In the genomic region with DNA sequence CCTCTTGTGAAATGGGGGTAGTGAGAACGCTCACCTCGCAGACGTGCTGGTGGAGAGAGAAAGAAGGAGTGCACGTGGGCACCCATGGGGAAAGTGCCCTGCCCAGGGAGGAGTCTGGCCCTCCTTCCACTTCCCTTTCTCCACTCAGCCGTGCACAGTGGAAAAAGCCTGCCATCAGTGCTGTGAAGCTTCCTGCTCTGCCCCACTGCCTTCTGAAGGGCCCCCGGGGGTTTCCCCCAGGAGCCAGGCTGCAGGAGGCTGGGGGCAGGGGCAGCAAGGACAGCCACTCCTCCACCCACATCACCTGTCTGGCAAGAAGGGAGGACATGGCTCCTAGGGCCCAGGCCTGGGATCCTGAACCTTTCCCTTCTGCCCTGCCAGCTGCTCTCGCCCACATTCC, we compare ENCODE assay signal across 8 cellular contexts. TPM values are rescaled to one million over a fixed set of nuclear protein-coding genes. Genes with fewer than 3 reads are reported as not detected.
DNase-seq lines count a peak whose midpoint lies in the region; ATAC-seq, FAIRE-seq and TF ChIP-seq lines count a peak whose summit lies in the region.

No MANE protein-coding gene starts in this region.

- H3K36me3 Mint-ChIP-seq in activated T-helper 2 cell treated with anti-CD3 and anti-CD28 coated beads, Interferon-gamma antibody, Interleukin-2, Interleukin-4, amounts not matched to agents 10 μg/mL and 5 μg/mL and 100 μg/mL, durations not matched to agents 14 hours and 24 hours and 36 hours (ENCODE audit: low read depth): no peaks in the 10 kb centered on the region

- H3K27me3 Mint-ChIP-seq in activated T-helper 2 cell treated with anti-CD3 and anti-CD28 coated beads, Interferon-gamma antibody, Interleukin-2, Interleukin-4, amounts not matched to agents 10 μg/mL and 5 μg/mL and 100 μg/mL, durations not matched to agents 14 hours and 24 hours and 36 hours (ENCODE audit: low read depth): peaks cover 10% of the 10 kb centered on the region

- TF ChIP-seq CTCF in kidney (IDR thresholded peaks at IDR 0.05; ENCODE audit: borderline replicate concordance, extremely low read depth, insufficient read depth): no peak
- no peak for TF ChIP-seq CTCF in WERI-Rb-1 (IDR thresholded peaks at IDR 0.05; ENCODE audit: low read depth, low read length)
- TF ChIP-seq CTCF in ascending aorta (IDR thresholded peaks at IDR 0.05): no peak
- no peak for TF ChIP-seq CTCF in esophagus squamous epithelium (IDR thresholded peaks at IDR 0.05)

- intact Hi-C loops in kidney (cut with DNase I) (no loop called here), ascending aorta (cut with DNase I) (loop anchor here (10.0 kb wide), 1 partner anchor 862 kb away; the partner anchor contains the start of gene SLC35C1), esophagus squamous epithelium (cut with DNase I) (no loop called here)
- intact Hi-C loops in activated T-helper 2 cell treated with anti-CD3 and anti-CD28 coated beads, Interferon-gamma antibody, Interleukin-2, Interleukin-4, amounts not matched to agents 10 μg/mL and 5 μg/mL and 100 μg/mL, durations not matched to agents 14 hours and 24 hours and 36 hours (cut with micrococcal nuclease): no loop called here

- H3K36me3 ChIP-seq in kidney (ENCODE audit: control insufficient read depth in 1 of 2, insufficient read depth in 2 of 2, low read length in 2 of 2) (no peaks in the 10 kb centered on the region), WERI-Rb-1 (peaks cover 79% of the 10 kb centered on the region), ascending aorta (no peaks in the 10 kb centered on the region), esophagus squamous epithelium (peaks cover 0 to 9% (median 0%) of the 10 kb centered on the region in 3 donors)

- H3K4me1 ChIP-seq in kidney (ENCODE audit: control insufficient read depth in 1 of 2, insufficient read depth in 1 of 2, low read depth in 1 of 2, low read length in 2 of 2) (peaks cover 9 to 25% of the 10 kb centered on the region in 2 donors), ascending aorta (peaks cover 0 to 3% of the 10 kb centered on the region in 2 donors), esophagus squamous epithelium (peaks cover 9 to 88% (median 12%) of the 10 kb centered on the region in 3 donors)

- H3K9me3 ChIP-seq in kidney (ENCODE audit: control insufficient read depth in 1 of 2, low read length in 2 of 2) (no peaks in the 10 kb centered on the region), WERI-Rb-1 (ENCODE audit: severe bottlenecking) (no peaks in the 10 kb centered on the region), ascending aorta (no peaks in the 10 kb centered on the region), esophagus squamous epithelium (no peaks in the 10 kb centered on the region)

- no peak for FAIRE-seq in kidney (lab: Jason Lieb, UNC)

- DNase-seq in Caki2 (ENCODE audit: low read depth): peak; percentile 67
- DNase-seq in NCI-H345 (lab: John Stamatoyannopoulos, UW): peak; percentile 79
- DNase-seq in kidney: peak; percentile 89
- DNase-seq in activated T-helper 2 cell treated with anti-CD3 and anti-CD28 coated beads, Interferon-gamma antibody, Interleukin-2, Interleukin-4, amounts not matched to agents 10 μg/mL and 5 μg/mL and 100 μg/mL, durations not matched to agents 14 hours and 24 hours and 36 hours (ENCODE audit: low spot score): no peak
- DNase-seq in WERI-Rb-1: no peak
- DNase-seq in ascending aorta (ENCODE audit: low spot score in 2 of 2): no peak
- DNase-seq in esophagus squamous epithelium (lab: John Stamatoyannopoulos, UW): no peak

- H3K4me3 ChIP-seq in kidney (ENCODE audit: low read length in 2 of 2) (no peak overlapping the region), WERI-Rb-1 (ENCODE audit: low read depth, low read length) (no peak overlapping the region), ascending aorta (no peak overlapping the region), esophagus squamous epithelium (no peak overlapping the region)

- ATAC-seq in GM21529 (IDR thresholded peaks at IDR 0.05; ENCODE audit: unreplicated experiment): peak; percentile 83

- peaks cover 7% of the 10 kb centered on the region for H3K4me1 Mint-ChIP-seq in activated T-helper 2 cell treated with anti-CD3 and anti-CD28 coated beads, Interferon-gamma antibody, Interleukin-2, Interleukin-4, amounts not matched to agents 10 μg/mL and 5 μg/mL and 100 μg/mL, durations not matched to agents 14 hours and 24 hours and 36 hours (ENCODE audit: low read depth)

- H3K9ac ChIP-seq in kidney (ENCODE audit: low read length in 2 of 2): no peak overlapping the region

- TF ChIP-seq POLR2A in esophagus squamous epithelium (IDR thresholded peaks at IDR 0.05): no peak

- H3K4me3 Mint-ChIP-seq in activated T-helper 2 cell treated with anti-CD3 and anti-CD28 coated beads, Interferon-gamma antibody, Interleukin-2, Interleukin-4, amounts not matched to agents 10 μg/mL and 5 μg/mL and 100 μg/mL, durations not matched to agents 14 hours and 24 hours and 36 hours (ENCODE audit: low read depth): no peak overlapping the region

- in situ Hi-C loops in Caki2 (cut with HindIII; ENCODE audit: low pct_unique_long_range_greater_than_20kb, low sequenced_read_pairs): loop anchor here (25.0 kb wide), 1 partner anchor 169 kb away; no protein-coding TSS in a partner anchor

- H3K9me3 Mint-ChIP-seq in activated T-helper 2 cell treated with anti-CD3 and anti-CD28 coated beads, Interferon-gamma antibody, Interleukin-2, Interleukin-4, amounts not matched to agents 10 μg/mL and 5 μg/mL and 100 μg/mL, durations not matched to agents 14 hours and 24 hours and 36 hours: no peaks in the 10 kb centered on the region

- WGBS in esophagus squamous epithelium, 2 donors: 41 to 90% methylated on average over 1 to 5 of the region's 7 CpGs

- no peak overlapping the region for H3K27ac Mint-ChIP-seq in activated T-helper 2 cell treated with anti-CD3 and anti-CD28 coated beads, Interferon-gamma antibody, Interleukin-2, Interleukin-4, amounts not matched to agents 10 μg/mL and 5 μg/mL and 100 μg/mL, durations not matched to agents 14 hours and 24 hours and 36 hours

- H3K27ac ChIP-seq in kidney (ENCODE audit: low read depth in 2 of 2, low read length in 2 of 2) (no peak overlapping the region), WERI-Rb-1 (no peak overlapping the region; the same call in 1 of the 2 replicates), ascending aorta (no peak overlapping the region), esophagus squamous epithelium (no peak overlapping the region)

- H3K27me3 ChIP-seq in WERI-Rb-1 (ENCODE audit: insufficient read depth, low read depth, severe bottlenecking) (no peaks in the 10 kb centered on the region), ascending aorta (no peaks in the 10 kb centered on the region), esophagus squamous epithelium (no peaks in the 10 kb centered on the region)

RNA-seq across cellular contexts. Expression of gene TP53I11, which starts 7.6 kb away (rescaled TPM):
- 0.06 and 0.81 TPM in 2 replicates for total RNA-seq in Caki2 (2014; rRNA removed; shearing (Covaris generic); ENCODE audit: low replicate concordance)
- 35.3 TPM for total RNA-seq in kidney
- 25.7 TPM for polyA plus RNA-seq in kidney (ENCODE audit: insufficient read depth, low read depth, low replicate concordance)
- 4.6 and 5.0 TPM in 2 replicates for total RNA-seq in activated T-helper 2 cell treated with anti-CD3 and anti-CD28 coated beads, Interferon-gamma antibody, Interleukin-2, Interleukin-4, amounts not matched to agents 10 μg/mL and 5 μg/mL and 100 μg/mL, durations not matched to agents 14 hours and 24 hours and 36 hours
- total RNA-seq in ascending aorta: 266 TPM
- total RNA-seq in esophagus squamous epithelium: 10 to 100 TPM; 27.3 to 32.1 (median 29.0) TPM

Comparison
In these comparisons a context has a peak if more than half of its experiments do, and no peak if none do; other contexts are left out.
1. DNase-seq: peak in Caki2 (single experiment), NCI-H345 (single experiment) and kidney (single experiment); none in activated T-helper 2 cell treated with anti-CD3 and anti-CD28 coated beads, Interferon-gamma antibody, Interleukin-2, Interleukin-4, amounts not matched to agents 10 μg/mL and 5 μg/mL and 100 μg/mL, durations not matched to agents 14 hours and 24 hours and 36 hours (single experiment), WERI-Rb-1 (single experiment), ascending aorta (0 of 2) and esophagus squamous epithelium (single experiment).